8 cellular contexts compared by ENCODE assay signal in the genomic region with DNA sequence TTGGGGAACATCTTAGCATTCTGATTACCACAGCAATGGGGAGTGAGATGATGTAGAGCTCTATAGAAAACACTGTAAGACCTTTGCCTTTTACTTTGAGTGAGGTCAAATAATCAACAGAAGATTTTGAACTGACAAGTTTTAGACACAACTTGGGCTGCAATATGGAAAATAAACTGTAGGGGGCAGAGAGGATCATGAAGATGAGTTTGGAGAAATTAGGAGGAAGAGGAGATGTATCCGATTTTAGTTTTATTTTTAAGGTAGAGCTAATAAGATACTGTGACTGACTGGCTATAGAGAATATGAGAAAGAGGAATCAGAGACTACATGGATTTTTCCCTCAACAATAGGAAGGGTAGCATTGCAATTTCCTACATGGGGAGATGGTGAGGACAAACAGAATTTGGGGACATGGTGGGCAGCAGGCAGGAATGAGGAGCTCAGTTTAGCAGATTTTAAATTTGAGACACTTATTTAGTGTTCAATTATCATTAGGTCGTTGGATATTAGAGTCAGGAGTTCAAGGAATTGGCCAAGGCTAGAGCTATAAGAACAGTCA.
A peak's percentile ranks its signal among the peaks of the same experiment; 100 is the strongest.
DNase-seq lines count a peak whose midpoint lies in the region; ATAC-seq, FAIRE-seq and TF ChIP-seq lines count a peak whose summit lies in the region.

No MANE protein-coding gene starts in this region.

- DNase-seq in WERI-Rb-1 (no peak), HepG2 (ENCODE audit: low spot score) (no peak), hepatic stellate cell (ENCODE audit: low spot score) (no peak)

- in situ Hi-C loops in HepG2 (cut with HindIII; ENCODE audit: extremely low pct_ligation_motif_present, low pct_unique_long_range_greater_than_20kb) = no loop called here

- TF ChIP-seq POLR2A in HepG2 (IDR thresholded peaks at IDR 0.05; ENCODE audit: insufficient read depth in 1 of 2, low read depth in 2 of 2, low read length in 2 of 2) (no peak), GM18505 (IDR thresholded peaks at IDR 0.05; ENCODE audit: borderline replicate concordance, extremely low read depth, insufficient read depth, insufficient read length) (no peak)

- H4K20me1 ChIP-seq in HepG2 (ENCODE audit: insufficient read depth, low read length) = no peaks in the 10 kb centered on the region

- no peak for TF ChIP-seq EP300 in HepG2 (IDR thresholded peaks at IDR 0.05; ENCODE audit: low read depth in 2 of 2, low read length in 2 of 2)
- no peak for TF ChIP-seq EP300 in HepG2 (CRISPR knock-in tag; IDR thresholded peaks at IDR 0.05; ENCODE audit: borderline replicate concordance)

- no peak overlapping the region for H3K27ac ChIP-seq in C4-2B
- H3K27ac ChIP-seq in WERI-Rb-1 = no peak overlapping the region
- H3K27ac ChIP-seq in HepG2 (ENCODE audit: extremely low read length, insufficient read depth, low read length) = no peak overlapping the region

- 4% methylated on average over 2 of the region's 2 CpGs for WGBS in HepG2 (ENCODE audit: low lambda C conversion rate)

- intact Hi-C loops in HepG2 (cut with micrococcal nuclease; ENCODE audit: unreplicated experiment) = loop anchor here (10.0 kb wide), 1 partner anchor 562 kb away; the partner anchor contains the start of gene INPP4B

- no peak for TF ChIP-seq RAD21 in HepG2 (CRISPR knock-in tag; IDR thresholded peaks at IDR 0.05)

- CTCF ChIA-PET in HepG2 (lab: Yijun Ruan, JAX; ENCODE audit: low intra/inter-chr PET ratio, low total read pairs) = no interaction called here

- BruUV-seq in HepG2 (replicated peaks; lab: Mats Ljungman, UMichigan) = no TSS peak

- no peak for FAIRE-seq in HepG2 (lab: Jason Lieb, UNC)

- no peak overlapping the region for H3K4me3 ChIP-seq in GM12875 (ENCODE audit: low read depth, low read length)
- no peak overlapping the region for H3K4me3 ChIP-seq in WERI-Rb-1 (ENCODE audit: low read depth, low read length)
- H3K4me3 ChIP-seq in HepG2 (replicated peaks in 1 of 3; ENCODE audit: insufficient read depth in 1 of 3, low read depth in 2 of 3, low read length in 3 of 3) = no peak overlapping the region

- H3K36me3 ChIP-seq in WERI-Rb-1 (no peaks in the 10 kb centered on the region), HepG2 (replicated peaks in 1 of 2; ENCODE audit: control insufficient read depth in 1 of 2, insufficient read depth in 2 of 2, low read length in 2 of 2) (no peaks in the 10 kb centered on the region)

- H3K79me2 ChIP-seq in HepG2 (ENCODE audit: insufficient read depth, low read length) = no peaks in the 10 kb centered on the region

- ATAC-seq in HepG2 (no peak), HG03139 (IDR thresholded peaks at IDR 0.05; ENCODE audit: unreplicated experiment) (no peak), HG02852 (IDR thresholded peaks at IDR 0.05; ENCODE audit: unreplicated experiment) (no peak), GM18505 (IDR thresholded peaks at IDR 0.05; ENCODE audit: unreplicated experiment) (no peak)

- H3K27me3 ChIP-seq in WERI-Rb-1 (ENCODE audit: insufficient read depth, low read depth, severe bottlenecking) (no peaks in the 10 kb centered on the region), HepG2 (ENCODE audit: control insufficient read depth in 1 of 2, insufficient read depth in 2 of 2, low read length in 2 of 2) (no peaks in the 10 kb centered on the region)

- no peaks in the 10 kb centered on the region for H3K4me1 ChIP-seq in HepG2 (ENCODE audit: insufficient read depth, low read length)

- POLR2A ChIA-PET in HepG2 (lab: Yijun Ruan, JAX) = no interaction called here

- no peak overlapping the region for H3K4me2 ChIP-seq in HepG2 (ENCODE audit: low read depth, low read length)

- peak; percentile 77 for TF ChIP-seq CTCF in C4-2B (conservative IDR thresholded peaks at IDR 0.05)
- peak; percentile 35; the same call in 1 of the 2 replicates for TF ChIP-seq CTCF in GM12875 (IDR thresholded peaks at IDR 0.05; ENCODE audit: borderline replicate concordance, insufficient read depth, low read depth, low read length)
- TF ChIP-seq CTCF in WERI-Rb-1 (IDR thresholded peaks at IDR 0.05; ENCODE audit: low read depth, low read length) = peak; percentile 51
- no peak for TF ChIP-seq CTCF in HepG2 (CRISPR knock-in tag; IDR thresholded peaks at IDR 0.05)

- no peaks in the 10 kb centered on the region for H3K9me3 ChIP-seq in WERI-Rb-1 (ENCODE audit: severe bottlenecking)
- H3K9me3 ChIP-seq in HepG2 (ENCODE audit: low read length) = no peaks in the 10 kb centered on the region

- no peak overlapping the region for H2AFZ ChIP-seq in HepG2 (ENCODE audit: low read length)

- no peak overlapping the region for H3K9ac ChIP-seq in HepG2 (ENCODE audit: insufficient read depth, low read depth, low read length)

TF ChIP-seq in HepG2, 621 proteins besides CTCF, POLR2A, EP300 and RAD21:
- TF ChIP-seq ZNF713 (CRISPR knock-in tag; IDR thresholded peaks at IDR 0.05) = no peak
- 0 out of 2 replicates have a peak, but pooled peaks have one; percentile 17 for TF ChIP-seq STAG1 (CRISPR knock-in tag; IDR thresholded peaks at IDR 0.05)
- TF ChIP-seq IRF2 (CRISPR knock-in tag; IDR thresholded peaks at IDR 0.05) = no peak
- no peak for TF ChIP-seq ZNF329 (CRISPR knock-in tag; IDR thresholded peaks at IDR 0.05; ENCODE audit: low read depth)
